17 cellular contexts compared by ENCODE assay signal in genomic region chr18:22314406-22314805, GRCh38.
DNase-seq lines count a peak whose midpoint lies in the region; ATAC-seq, FAIRE-seq and TF ChIP-seq lines count a peak whose summit lies in the region.
"Had no signal": no experiment of that assay in that cellular context is flagged by ENCODE, and none has a peak within 500 bp of the region (broad histone marks: within the 10 kb centered on the region; RNA-seq: fewer than 3 reads in every experiment).

No MANE protein-coding gene starts in this region.

- no peak overlapping the region for H3K4me3 ChIP-seq in fibroblast of mammary gland (ENCODE audit: control insufficient read depth, low read depth, low read length)
- H3K4me3 ChIP-seq: SK-N-MC had no signal

- no peak for TF ChIP-seq CTCF in fibroblast of mammary gland (conservative IDR thresholded peaks at IDR 0.05; ENCODE audit: control insufficient read depth, insufficient read depth, low read depth, low read length)
- TF ChIP-seq CTCF in omental fat pad (IDR thresholded peaks at IDR 0.05): no peak

- DNase-seq in Daoy (ENCODE audit: low read depth) (peak; percentile 67), RCC 7860 (ENCODE audit: low spot score) (peak; percentile 38), fibroblast of mammary gland (ENCODE audit: low read depth) (peak; percentile 94), omental fat pad (ENCODE audit: low spot score) (no peak), SHP77 (lab: John Stamatoyannopoulos, UW) (no peak), NCI-H2029 (lab: John Stamatoyannopoulos, UW) (no peak)
- DNase-seq: activated CD4-positive, CD25-positive, alpha-beta regulatory T cell; activated naive CD8-positive, alpha-beta T cell treated with anti-CD3 and anti-CD28 coated beads, Interleukin-2, amount 50 U/mL, for 24 hours; effector CD4-positive, alpha-beta T cell; NCI-H187; NCI-H82; stimulated activated CD4-positive, alpha-beta T cell treated with anti-CD3 and anti-CD28 coated beads, Interleukin-4, amount 100 ng/mL, for 1 hour; stimulated activated naive CD4-positive, alpha-beta T cell treated with Interleukin-2 at 50 U/mL for 16 hours had no signal

- no peak for FAIRE-seq in RCC 7860 (lab: Jason Lieb, UNC)
- FAIRE-seq: G401.6 had no signal

- ATAC-seq in omental fat pad (ENCODE audit: low FRiP score): peak; percentile 85
- no peak for ATAC-seq in esophagus mucosa
- ATAC-seq in HG03135 (IDR thresholded peaks at IDR 0.05; ENCODE audit: unreplicated experiment): no peak
- ATAC-seq: activated naive CD8-positive, alpha-beta T cell treated with anti-CD3 and anti-CD28 coated beads, Interleukin-2, amount 50 U/mL, for 24 hours had no signal

Comparison
In these comparisons a context has a peak if more than half of its experiments do, and no peak if none do; other contexts are left out.
1. DNase-seq: peak in Daoy (single experiment), RCC 7860 (single experiment) and fibroblast of mammary gland (single experiment); none in omental fat pad (single experiment), SHP77 (0 of 2) and NCI-H2029 (single experiment).